Comparison of ENCODE assay signal across 1 cellular context in the genomic region with DNA sequence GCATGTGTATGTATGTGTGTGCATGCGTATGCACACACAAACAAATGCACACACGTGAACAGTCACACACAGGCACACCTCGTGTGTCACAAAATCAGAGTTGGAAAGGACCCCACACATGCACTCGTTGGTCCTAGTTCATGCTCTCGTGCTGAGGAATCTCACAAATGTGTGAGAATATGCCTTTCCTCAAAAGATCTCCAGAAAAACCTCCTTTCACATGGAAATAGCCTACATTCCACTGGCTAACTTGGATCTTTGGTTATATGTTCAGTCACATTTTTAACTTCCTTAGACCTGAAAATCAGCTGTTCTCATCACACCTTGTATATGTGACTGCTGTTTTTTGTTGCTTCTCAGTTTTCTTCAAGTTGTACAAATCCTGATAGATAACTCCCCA.
TF ChIP-seq lines count a peak whose summit lies in the region.

No MANE protein-coding gene starts in this region.

TF ChIP-seq in neural cell, 6 proteins besides CTCF, POLR2A, EP300 and RAD21 (continued from another document):
- TF ChIP-seq, protein P1, sequence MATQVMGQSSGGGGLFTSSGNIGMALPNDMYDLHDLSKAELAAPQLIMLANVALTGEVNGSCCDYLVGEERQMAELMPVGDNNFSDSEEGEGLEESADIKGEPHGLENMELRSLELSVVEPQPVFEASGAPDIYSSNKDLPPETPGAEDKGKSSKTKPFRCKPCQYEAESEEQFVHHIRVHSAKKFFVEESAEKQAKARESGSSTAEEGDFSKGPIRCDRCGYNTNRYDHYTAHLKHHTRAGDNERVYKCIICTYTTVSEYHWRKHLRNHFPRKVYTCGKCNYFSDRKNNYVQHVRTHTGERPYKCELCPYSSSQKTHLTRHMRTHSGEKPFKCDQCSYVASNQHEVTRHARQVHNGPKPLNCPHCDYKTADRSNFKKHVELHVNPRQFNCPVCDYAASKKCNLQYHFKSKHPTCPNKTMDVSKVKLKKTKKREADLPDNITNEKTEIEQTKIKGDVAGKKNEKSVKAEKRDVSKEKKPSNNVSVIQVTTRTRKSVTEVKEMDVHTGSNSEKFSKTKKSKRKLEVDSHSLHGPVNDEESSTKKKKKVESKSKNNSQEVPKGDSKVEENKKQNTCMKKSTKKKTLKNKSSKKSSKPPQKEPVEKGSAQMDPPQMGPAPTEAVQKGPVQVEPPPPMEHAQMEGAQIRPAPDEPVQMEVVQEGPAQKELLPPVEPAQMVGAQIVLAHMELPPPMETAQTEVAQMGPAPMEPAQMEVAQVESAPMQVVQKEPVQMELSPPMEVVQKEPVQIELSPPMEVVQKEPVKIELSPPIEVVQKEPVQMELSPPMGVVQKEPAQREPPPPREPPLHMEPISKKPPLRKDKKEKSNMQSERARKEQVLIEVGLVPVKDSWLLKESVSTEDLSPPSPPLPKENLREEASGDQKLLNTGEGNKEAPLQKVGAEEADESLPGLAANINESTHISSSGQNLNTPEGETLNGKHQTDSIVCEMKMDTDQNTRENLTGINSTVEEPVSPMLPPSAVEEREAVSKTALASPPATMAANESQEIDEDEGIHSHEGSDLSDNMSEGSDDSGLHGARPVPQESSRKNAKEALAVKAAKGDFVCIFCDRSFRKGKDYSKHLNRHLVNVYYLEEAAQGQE (IDR thresholded peaks at IDR 0.05; ENCODE audit: borderline replicate concordance): no peak
